21 cellular contexts compared by ENCODE assay signal in the genomic region with DNA sequence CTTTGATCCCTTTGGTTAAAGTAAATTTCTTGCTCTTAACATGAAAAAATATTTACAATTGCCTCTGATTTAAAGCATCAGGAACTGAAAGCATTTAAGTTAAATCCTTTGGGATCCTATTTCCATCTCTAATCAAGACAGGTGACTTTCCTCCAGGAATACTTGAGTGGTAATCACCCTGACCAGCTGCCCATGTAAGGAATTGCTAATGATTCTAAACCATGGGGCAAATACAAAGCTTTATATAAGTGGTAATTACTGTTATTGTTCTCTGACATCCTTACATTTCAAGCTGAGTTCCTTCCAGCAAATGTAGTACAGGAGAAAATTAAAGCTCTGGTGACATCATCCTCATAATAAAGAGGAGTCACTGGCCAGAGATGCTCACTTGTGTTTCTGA.
DNase-seq lines count a peak whose midpoint lies in the region; FAIRE-seq lines count a peak whose summit lies in the region.
"Had no signal": no experiment of that assay in that cellular context is flagged by ENCODE, and none has a peak within 500 bp of the region (broad histone marks: within the 10 kb centered on the region; RNA-seq: fewer than 3 reads in every experiment).

No MANE protein-coding gene starts in this region.

- no peak overlapping the region for H3K4me3 ChIP-seq in small intestine (ENCODE audit: low read depth in 1 of 2, low read length in 2 of 2)
- H3K4me3 ChIP-seq: GM12878, GM23248, SJCRH30 had no signal

- no peak overlapping the region for H3K27ac ChIP-seq in small intestine (ENCODE audit: low read depth in 1 of 2, low read length in 1 of 2)
- H3K27ac ChIP-seq: GM23248, KMS-11, SJCRH30 had no signal

- DNase-seq in NCI-H82 (lab: John Stamatoyannopoulos, UW) (peak; percentile 49), NCI-H82 treated with DMSO at 0.1 percent for 48 hours (lab: John Stamatoyannopoulos, UW; ENCODE audit: unreplicated experiment) (no peak), NCI-H146 (lab: John Stamatoyannopoulos, UW) (peak; percentile 81), NCI-H69 (lab: John Stamatoyannopoulos, UW) (peak; percentile 82), iPS DF 19.7 (ENCODE audit: low read depth, low spot score) (peak; percentile 47), small intestine (no peak), NCI-H1092 (lab: John Stamatoyannopoulos, UW) (no peak)
- no peak for DNase-seq in activated naive CD4-positive, alpha-beta T cell treated with anti-CD3 and anti-CD28 coated beads, Interleukin-2, amount 10 ng/mL, durations not matched to agents 7 days and 5 days
- DNase-seq: Caco-2; CD4-positive, CD25-positive, alpha-beta regulatory T cell; DMS53; EL; GM23248; NCI-H1694 treated with DMSO at 0.1 percent for 48 hours; NCI-H2107; NCI-H446; SJCRH30 had no signal

- H3K36me3 ChIP-seq in small intestine (ENCODE audit: control insufficient read depth in 2 of 2, insufficient read depth in 2 of 2, low read length in 2 of 2), result no peaks in the 10 kb centered on the region
- H3K36me3 ChIP-seq: SJCRH30 had no signal

- peaks cover 0 to 3% of the 10 kb centered on the region in 2 donors for H3K27me3 ChIP-seq in small intestine (ENCODE audit: control insufficient read depth in 2 of 2, insufficient read depth in 2 of 2, low read length in 2 of 2)

- no peaks in the 10 kb centered on the region for H3K4me1 ChIP-seq in small intestine (ENCODE audit: control insufficient read depth in 2 of 2, insufficient read depth in 1 of 2, low read depth in 1 of 2, low read length in 1 of 2)
- H3K4me1 ChIP-seq: SJCRH30 had no signal

- no peaks in the 10 kb centered on the region for H3K4me1 Mint-ChIP-seq in activated naive CD4-positive, alpha-beta T cell treated with anti-CD3 and anti-CD28 coated beads, Interleukin-2, amount 10 ng/mL, durations not matched to agents 7 days and 5 days
- H3K4me1 Mint-ChIP-seq: B cell; CD4-positive, CD25-positive, alpha-beta regulatory T cell had no signal

- peaks cover 20% of the 10 kb centered on the region for H3K27me3 Mint-ChIP-seq in activated naive CD4-positive, alpha-beta T cell treated with anti-CD3 and anti-CD28 coated beads, Interleukin-2, amount 10 ng/mL, durations not matched to agents 7 days and 5 days
- H3K27me3 Mint-ChIP-seq: B cell had no signal

- H3K27ac Mint-ChIP-seq in activated naive CD4-positive, alpha-beta T cell treated with anti-CD3 and anti-CD28 coated beads, Interleukin-2, amount 10 ng/mL, durations not matched to agents 7 days and 5 days, result no peak overlapping the region
- H3K27ac Mint-ChIP-seq: B cell; CD4-positive, CD25-positive, alpha-beta regulatory T cell had no signal

- no peak overlapping the region for H3K4me3 Mint-ChIP-seq in activated naive CD4-positive, alpha-beta T cell treated with anti-CD3 and anti-CD28 coated beads, Interleukin-2, amount 10 ng/mL, durations not matched to agents 7 days and 5 days
- H3K4me3 Mint-ChIP-seq: B cell; CD4-positive, CD25-positive, alpha-beta regulatory T cell; T-helper 1 cell treated with Interleukin-12 subunit alpha and Interleukin-12 subunit beta and Interleukin-4 antibody, amounts not matched to agents 30 μg/mL and 1 μg/mL, for 36 hours had no signal

- no peaks in the 10 kb centered on the region for H3K36me3 Mint-ChIP-seq in activated naive CD4-positive, alpha-beta T cell treated with anti-CD3 and anti-CD28 coated beads, Interleukin-2, amount 10 ng/mL, durations not matched to agents 7 days and 5 days
- H3K36me3 Mint-ChIP-seq: CD4-positive, CD25-positive, alpha-beta regulatory T cell had no signal

- H3K9me3 Mint-ChIP-seq in activated naive CD4-positive, alpha-beta T cell treated with anti-CD3 and anti-CD28 coated beads, Interleukin-2, amount 10 ng/mL, durations not matched to agents 7 days and 5 days, result no peaks in the 10 kb centered on the region
- H3K9me3 Mint-ChIP-seq: CD4-positive, CD25-positive, alpha-beta regulatory T cell; T-helper 1 cell treated with Interleukin-12 subunit alpha and Interleukin-12 subunit beta and Interleukin-4 antibody, amounts not matched to agents 30 μg/mL and 1 μg/mL, for 36 hours had no signal

- H3K9me3 ChIP-seq in small intestine (ENCODE audit: control insufficient read depth, low read depth), result no peaks in the 10 kb centered on the region
- H3K9me3 ChIP-seq: Caco-2, SJCRH30 had no signal

- CTCF ChIA-PET in activated naive CD4-positive, alpha-beta T cell treated with anti-CD3 and anti-CD28 coated beads, Interleukin-2, amount 10 ng/mL, durations not matched to agents 7 days and 5 days (lab: Charles Lee), result interaction anchor here (0.7 kb wide), 1 partner anchor 19 kb away, joined by 3 read pairs; no protein-coding TSS in a partner anchor

- no peak for FAIRE-seq in small intestine (lab: Jason Lieb, UNC)
- FAIRE-seq: GM12878 had no signal

Comparison
In these comparisons a context has a peak if more than half of its experiments do, and no peak if none do; other contexts are left out.
1. DNase-seq: peak in NCI-H82 (single experiment), NCI-H146 (single experiment), NCI-H69 (single experiment) and iPS DF 19.7 (single experiment); none in NCI-H82 treated with DMSO at 0.1 percent for 48 hours (single experiment), small intestine (single experiment), NCI-H1092 (single experiment) and activated naive CD4-positive, alpha-beta T cell treated with anti-CD3 and anti-CD28 coated beads, Interleukin-2, amount 10 ng/mL, durations not matched to agents 7 days and 5 days (single experiment).